ENCODE assay signal across 8 cellular contexts in genomic region chr1:91020967-91021685, GRCh38.
DNase-seq lines count a peak whose midpoint lies in the region; ATAC-seq lines count a peak whose summit lies in the region.

No MANE protein-coding gene starts in this region.

- peak overlapping the region; percentile 91 for H3K4me3 ChIP-seq in ACC112 (ENCODE audit: low read depth, low read length)

- peak; percentile 64 for DNase-seq in NCI-H226
- DNase-seq in activated CD4-positive, alpha-beta T cell treated with anti-CD3 and anti-CD28 coated beads for 1 hour: peak; percentile 41
- DNase-seq in cerebellar cortex (ENCODE audit: low spot score): peak; percentile 73
- DNase-seq in kidney tubule cell (ENCODE audit: low spot score): peak; percentile 89
- peak; percentile 37 to 62 (median 44) for DNase-seq in stimulated activated CD4-positive, alpha-beta T cell treated with anti-CD3 and anti-CD28 coated beads, Interleukin-1b, Interleukin-23, amount 100 ng/mL, for 24 hours (ENCODE audit: low read depth in 4 of 4, low spot score in 1 of 4)

- peaks cover 57% of the 10 kb centered on the region for H3K79me2 ChIP-seq in ACC112 (ENCODE audit: control insufficient read depth, insufficient read depth, low read length, unreplicated experiment)

- no peaks in the 10 kb centered on the region for H3K27me3 ChIP-seq in ACC112 (ENCODE audit: insufficient read depth, low read length)

- H3K4me1 ChIP-seq in ACC112 (ENCODE audit: control insufficient read depth, insufficient read depth, low read length, unreplicated experiment): peaks cover 41% of the 10 kb centered on the region

- 0 out of 2 replicates have a peak, but pooled peaks cover 6% of the 10 kb centered on the region for H3K36me3 ChIP-seq in ACC112 (ENCODE audit: insufficient read depth, low read length)

- ATAC-seq in GM18517 (IDR thresholded peaks at IDR 0.05; ENCODE audit: unreplicated experiment): peak; percentile 19
- ATAC-seq in HG03060 (IDR thresholded peaks at IDR 0.05; ENCODE audit: low read depth, unreplicated experiment): peak; percentile 24

- peak overlapping the region; percentile 98 for H3K27ac ChIP-seq in ACC112 (ENCODE audit: low read depth, low read length)

- H2AFZ ChIP-seq in ACC112 (ENCODE audit: low read length, unreplicated experiment): no peak overlapping the region

Comparison
In these comparisons a context has a peak if more than half of its experiments do, and no peak if none do; other contexts are left out.
1. Peak in every context shown above with its lines: DNase-seq, ATAC-seq, H3K4me3 ChIP-seq and H3K27ac ChIP-seq.